1 cellular context compared by ENCODE assay signal in the genomic region with DNA sequence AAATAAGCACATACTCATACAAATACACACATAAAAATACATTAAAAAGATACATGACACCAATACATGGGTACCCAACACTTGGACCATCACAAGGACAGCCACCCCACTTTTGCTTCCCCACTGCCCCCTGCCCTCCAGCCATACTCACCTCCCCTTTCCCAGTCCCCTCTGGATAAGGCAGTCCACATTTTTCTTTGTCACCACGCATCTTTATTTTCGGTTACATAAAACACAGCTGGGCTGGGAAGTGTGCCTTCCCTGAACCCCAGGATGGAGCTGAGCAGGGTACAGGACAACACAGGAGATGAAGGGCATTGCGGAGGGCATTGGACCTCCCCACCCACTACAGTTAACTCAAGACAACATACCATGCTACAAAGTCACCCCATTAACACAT.
TF ChIP-seq lines count a peak whose summit lies in the region.

No MANE protein-coding gene starts in this region.

TF ChIP-seq in IMR-90, 13 proteins besides CTCF, POLR2A, EP300 and RAD21:
- TF ChIP-seq, protein P1, sequence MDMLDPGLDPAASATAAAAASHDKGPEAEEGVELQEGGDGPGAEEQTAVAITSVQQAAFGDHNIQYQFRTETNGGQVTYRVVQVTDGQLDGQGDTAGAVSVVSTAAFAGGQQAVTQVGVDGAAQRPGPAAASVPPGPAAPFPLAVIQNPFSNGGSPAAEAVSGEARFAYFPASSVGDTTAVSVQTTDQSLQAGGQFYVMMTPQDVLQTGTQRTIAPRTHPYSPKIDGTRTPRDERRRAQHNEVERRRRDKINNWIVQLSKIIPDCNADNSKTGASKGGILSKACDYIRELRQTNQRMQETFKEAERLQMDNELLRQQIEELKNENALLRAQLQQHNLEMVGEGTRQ (IDR thresholded peaks at IDR 0.05; ENCODE audit: low read depth, low read length) = no peak
- no peak for TF ChIP-seq CEBPB (IDR thresholded peaks at IDR 0.05; ENCODE audit: low read depth, low read length)
- no peak for TF ChIP-seq FOS (IDR thresholded peaks at IDR 0.05; ENCODE audit: low read depth, low read length)
- no peak for TF ChIP-seq SMC3 (IDR thresholded peaks at IDR 0.05; ENCODE audit: low read depth, low read length)
